In genomic region chr10:31867646-31868045, GRCh38 we compare ENCODE assay signal across 1 cellular context.
TF ChIP-seq lines count a peak whose summit lies in the region.

No MANE protein-coding gene starts in this region.

TF ChIP-seq in IMR-90, 13 proteins besides CTCF, POLR2A, EP300 and RAD21 (continued from another document):
- no peak for TF ChIP-seq ELK1 (IDR thresholded peaks at IDR 0.05; ENCODE audit: borderline replicate concordance, low read depth, low read length)
